Comparison of ENCODE assay signal across 14 cellular contexts in the genomic region with DNA sequence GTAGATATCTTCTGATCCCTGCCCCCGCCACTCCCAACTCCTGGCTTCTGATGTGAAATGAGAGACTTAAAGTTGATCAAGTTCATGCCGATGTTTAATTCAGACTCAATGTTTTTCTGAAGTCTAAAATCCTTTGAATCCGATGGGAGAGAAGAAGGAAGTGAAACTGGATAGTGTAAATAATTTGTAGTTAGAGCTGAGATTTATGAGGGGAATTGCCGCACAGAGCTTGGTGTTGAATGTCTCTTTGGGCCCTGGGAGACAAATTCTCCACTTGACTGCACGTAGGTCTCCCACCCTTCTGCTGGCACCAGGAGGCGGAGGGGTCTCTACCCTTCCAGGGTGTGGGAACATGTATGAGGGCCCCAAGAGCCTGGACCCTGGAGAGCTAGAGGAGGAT.
DNase-seq lines count a peak whose midpoint lies in the region; ATAC-seq and TF ChIP-seq lines count a peak whose summit lies in the region.
"Had no signal": no experiment of that assay in that cellular context is flagged by ENCODE, and none has a peak within 500 bp of the region (broad histone marks: within the 10 kb centered on the region; RNA-seq: fewer than 3 reads in every experiment).

No MANE protein-coding gene starts in this region.

- no peak for TF ChIP-seq POLR2A in upper lobe of left lung (IDR thresholded peaks at IDR 0.05)

- WGBS in upper lobe of left lung, 2 donors = 56 to 62% methylated on average over 6 of the region's 6 CpGs

- H3K4me3 ChIP-seq in mucosa of rectum (ENCODE audit: low read length in 2 of 2) (no peak overlapping the region), upper lobe of left lung (no peak overlapping the region)
- H3K4me3 ChIP-seq: lower lobe of right lung had no signal

- peak; percentile 13 for DNase-seq in NCI-H69 (lab: John Stamatoyannopoulos, UW)
- DNase-seq in MCF 10A (ENCODE audit: unreplicated experiment) = no peak
- no peak for DNase-seq in upper lobe of left lung
- DNase-seq in SIG-M5 (lab: John Stamatoyannopoulos, UW) = no peak
- DNase-seq in T-cell = no peak
- DNase-seq: activated naive CD4-positive, alpha-beta T cell treated with Interleukin-2 at 50 U/mL for 16 hours; NCI-H1436 treated with DMSO at 0.1 percent for 48 hours; RPMI8226; stimulated activated CD4-positive, alpha-beta T cell treated with anti-CD3 and anti-CD28 coated beads, Interleukin-4, amount 100 ng/mL, for 24 hours had no signal

- H3K4me3 Mint-ChIP-seq in MCF 10A (ENCODE audit: unreplicated experiment) = no peak overlapping the region
- H3K4me3 Mint-ChIP-seq in T-cell = no peak overlapping the region
- H3K4me3 Mint-ChIP-seq: CD14-positive monocyte had no signal

- CTCF ChIA-PET in MCF 10A (lab: Yijun Ruan, JAX) (interaction anchor here (0.7 to 2.4 kb wide), 6 partner anchors 10 to 324 kb away, joined by 3 to 10 read pairs (median 4); no protein-coding TSS in a partner anchor), T-cell (lab: Charles Lee) (no interaction called here)

- peaks cover 35% of the 10 kb centered on the region for H3K4me1 Mint-ChIP-seq in MCF 10A (ENCODE audit: insufficient read depth, unreplicated experiment)
- H3K4me1 Mint-ChIP-seq in T-cell = peaks cover 0 to 5% (median 5%) of the 10 kb centered on the region in 3 donors

- no peaks in the 10 kb centered on the region for H3K9me3 Mint-ChIP-seq in MCF 10A (ENCODE audit: unreplicated experiment)
- H3K9me3 Mint-ChIP-seq in T-cell = no peaks in the 10 kb centered on the region
- H3K9me3 Mint-ChIP-seq: CD14-positive monocyte had no signal

- no peak for TF ChIP-seq EP300 in upper lobe of left lung (IDR thresholded peaks at IDR 0.05)

- no peak for TF ChIP-seq CTCF in MCF 10A (IDR thresholded peaks at IDR 0.05; ENCODE audit: unreplicated experiment)
- TF ChIP-seq CTCF in upper lobe of left lung (IDR thresholded peaks at IDR 0.05) = no peak

- no peaks in the 10 kb centered on the region for H3K36me3 ChIP-seq in mucosa of rectum (ENCODE audit: control insufficient read depth in 2 of 2, insufficient read depth in 2 of 2, low read length in 2 of 2)
- H3K36me3 ChIP-seq in upper lobe of left lung = no peaks in the 10 kb centered on the region
- H3K36me3 ChIP-seq: lower lobe of right lung had no signal

- ATAC-seq in upper lobe of left lung (ENCODE audit: low FRiP score in 2 of 2) (no peak), GM19023 (IDR thresholded peaks at IDR 0.05; ENCODE audit: unreplicated experiment) (no peak), T-cell (replicated peaks in 1 of 4) (no peak)
- ATAC-seq: activated CD4-positive, CD25-positive, alpha-beta regulatory T cell treated with anti-CD3 and anti-CD28 coated beads, Interleukin-2, amount 50 U/mL, for 24 hours had no signal

- H3K9me3 ChIP-seq in mucosa of rectum (ENCODE audit: control insufficient read depth in 2 of 2, low read length in 2 of 2) (no peaks in the 10 kb centered on the region), upper lobe of left lung (no peaks in the 10 kb centered on the region)
- H3K9me3 ChIP-seq: lower lobe of right lung had no signal

- peak overlapping the region in 1 of 2 donors; percentile 5 for H3K9ac ChIP-seq in mucosa of rectum (ENCODE audit: low read depth in 1 of 2, low read length in 2 of 2)

- peak overlapping the region; percentile 86 for H3K27ac Mint-ChIP-seq in MCF 10A (ENCODE audit: low read depth, unreplicated experiment)
- no peak overlapping the region for H3K27ac Mint-ChIP-seq in T-cell

- intact Hi-C loops in MCF 10A (cut with micrococcal nuclease) = loop anchor here (1.0 to 2.0 kb wide), 4 partner anchors 81 to 204 kb away; no protein-coding TSS in a partner anchor

- BruUV-seq in MCF 10A (replicated peaks; lab: Mats Ljungman, UMichigan) = no TSS peak

- H3K27ac ChIP-seq in mucosa of rectum (ENCODE audit: low read depth in 2 of 2, low read length in 2 of 2) (peak overlapping the region; percentile 46 to 58), upper lobe of left lung (peak overlapping the region; percentile 64 to 77 (median 72))

- POLR2A ChIA-PET in MCF 10A (lab: Yijun Ruan, JAX) = interaction anchor here (0.6 to 8.8 kb wide), 19 partner anchors 8 to 230 kb away, joined by 3 to 127 read pairs (median 7); no protein-coding TSS in a partner anchor
- POLR2A ChIA-PET in T-cell (lab: Charles Lee) = no interaction called here

- H3K4me1 ChIP-seq in mucosa of rectum (ENCODE audit: control insufficient read depth in 2 of 2, insufficient read depth in 2 of 2, low read length in 2 of 2) = peaks cover 7 to 11% of the 10 kb centered on the region in 2 donors
- H3K4me1 ChIP-seq in upper lobe of left lung = peaks cover 29 to 47% (median 38%) of the 10 kb centered on the region in 4 donors

- no peaks in the 10 kb centered on the region for H3K27me3 Mint-ChIP-seq in MCF 10A (ENCODE audit: insufficient read depth, unreplicated experiment)
- H3K27me3 Mint-ChIP-seq in T-cell = peaks cover 0 to 2% of the 10 kb centered on the region in 2 donors

- H3K36me3 Mint-ChIP-seq in MCF 10A (ENCODE audit: insufficient read depth, unreplicated experiment) (no peaks in the 10 kb centered on the region), T-cell (no peaks in the 10 kb centered on the region)
- H3K36me3 Mint-ChIP-seq: CD14-positive monocyte had no signal

- H3K27me3 ChIP-seq in mucosa of rectum (ENCODE audit: control insufficient read depth in 2 of 2, insufficient read depth in 2 of 2, low read length in 2 of 2) = no peaks in the 10 kb centered on the region
- no peaks in the 10 kb centered on the region for H3K27me3 ChIP-seq in upper lobe of left lung
